15 cellular contexts compared by ENCODE assay signal in the genomic region with DNA sequence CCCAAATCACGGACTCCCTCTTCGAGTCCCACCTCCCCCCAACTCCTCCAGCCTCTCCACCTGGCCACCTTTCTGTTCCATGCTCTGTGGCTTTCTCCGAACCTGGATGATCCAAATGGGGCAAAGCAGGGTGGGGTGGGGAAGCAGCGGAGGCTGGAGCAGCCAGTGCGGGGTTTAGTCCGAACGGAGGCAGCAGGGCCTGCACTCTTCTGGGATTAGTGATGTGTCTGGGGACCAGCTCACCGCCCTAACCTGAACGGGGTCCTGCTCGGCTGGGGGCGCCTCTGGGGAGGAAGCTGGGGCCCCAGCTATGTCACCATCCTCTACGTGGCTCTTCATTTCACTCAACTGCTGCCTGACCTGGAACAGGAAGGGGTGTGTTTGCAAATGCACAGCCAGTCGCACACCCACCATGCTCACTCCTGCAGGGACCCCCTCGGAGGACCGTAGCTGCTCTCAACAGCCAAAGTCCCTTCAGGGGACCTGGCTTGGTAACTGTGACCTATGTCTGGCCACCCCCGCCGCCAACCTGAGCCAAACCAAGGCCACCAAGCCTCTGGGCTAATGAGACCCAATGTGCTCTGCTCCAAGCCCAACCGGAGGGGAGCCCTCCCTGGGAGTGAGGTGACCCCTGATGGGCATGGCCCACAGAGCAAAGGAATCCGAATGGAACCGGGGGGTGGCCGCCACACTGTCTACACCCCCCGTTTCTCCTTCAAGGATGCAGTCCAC. TPM values are rescaled to one million over a fixed set of nuclear protein-coding genes. Genes with fewer than 3 reads are reported as not detected.
DNase-seq lines count a peak whose midpoint lies in the region; ATAC-seq and TF ChIP-seq lines count a peak whose summit lies in the region.
"Had no signal": no experiment of that assay in that cellular context is flagged by ENCODE, and none has a peak within 500 bp of the region (broad histone marks: within the 10 kb centered on the region; RNA-seq: fewer than 3 reads in every experiment).

No MANE protein-coding gene starts in this region.

- no peaks in the 10 kb centered on the region for H3K9me3 Mint-ChIP-seq in endothelial cell (ENCODE audit: unreplicated experiment)
- H3K9me3 Mint-ChIP-seq: activated CD4-positive, alpha-beta T cell treated with anti-CD3 and anti-CD28 coated beads, Interleukin-2, amount 10 ng/mL, durations not matched to agents 7 days and 5 days; naive thymus-derived CD8-positive, alpha-beta T cell had no signal

- no peak overlapping the region for H3K4me3 ChIP-seq in DND-41 (ENCODE audit: low read depth in 1 of 2, low read length in 2 of 2)
- H3K4me3 ChIP-seq: HAP-1, MG63, right lobe of liver had no signal

- ATAC-seq in DND-41 (ENCODE audit: insufficient read depth, low read depth), result no peak
- ATAC-seq in GM21619 (IDR thresholded peaks at IDR 0.05; ENCODE audit: unreplicated experiment), result no peak
- no peak for ATAC-seq in GM19397 (IDR thresholded peaks at IDR 0.05; ENCODE audit: unreplicated experiment)

- H3K4me3 Mint-ChIP-seq in endothelial cell (ENCODE audit: unreplicated experiment), result no peak overlapping the region
- H3K4me3 Mint-ChIP-seq: activated CD4-positive, alpha-beta T cell treated with anti-CD3 and anti-CD28 coated beads, Interleukin-2, amount 10 ng/mL, durations not matched to agents 7 days and 5 days; naive thymus-derived CD8-positive, alpha-beta T cell had no signal

- TF ChIP-seq CTCF in DND-41 (IDR thresholded peaks at IDR 0.05; ENCODE audit: borderline replicate concordance, extremely low read depth, low read length, poor library complexity, severe bottlenecking) (no peak), endothelial cell (IDR thresholded peaks at IDR 0.05; ENCODE audit: unreplicated experiment) (no peak)

- peaks cover 15% of the 10 kb centered on the region; the same call in 1 of the 2 replicates for H4K20me1 ChIP-seq in DND-41 (ENCODE audit: insufficient read depth, low read length)

- no peak overlapping the region for H3K27ac ChIP-seq in DND-41 (ENCODE audit: low read length)
- H3K27ac ChIP-seq: brain microvascular endothelial cell, right lobe of liver had no signal

- H3K27me3 ChIP-seq in DND-41 (ENCODE audit: insufficient read depth, low read length, poor library complexity), result no peaks in the 10 kb centered on the region
- H3K27me3 ChIP-seq: brain microvascular endothelial cell, MG63, right lobe of liver had no signal

- H3K4me1 ChIP-seq in DND-41 (ENCODE audit: insufficient read depth, low read length), result no peaks in the 10 kb centered on the region
- H3K4me1 ChIP-seq: HAP-1, right lobe of liver had no signal

- H3K27ac Mint-ChIP-seq in endothelial cell (ENCODE audit: unreplicated experiment), result peak overlapping the region; percentile 52

- DNase-seq in DND-41 (peak; percentile 2), HuH-7.5 (ENCODE audit: low spot score) (peak; percentile 7), endothelial cell (ENCODE audit: low spot score) (no peak), amniotic stem cell (lab: John Stamatoyannopoulos, UW) (no peak)
- peak; percentile 16 for DNase-seq in stimulated activated CD8-positive, alpha-beta memory T cell treated with anti-CD3 and anti-CD28 coated beads, Interleukin-4, amount 100 ng/mL, for 48 hours
- DNase-seq: activated gamma-delta T cell treated with Interleukin-2 at 50 U/mL for 16 hours, brain microvascular endothelial cell, NCI-H2081 treated with DMSO at 0.1 percent for 48 hours had no signal

- peaks cover 3% of the 10 kb centered on the region for H3K4me1 Mint-ChIP-seq in endothelial cell (ENCODE audit: unreplicated experiment)

- H3K9me3 ChIP-seq in DND-41 (ENCODE audit: insufficient read depth, low read length, severe bottlenecking), result no peaks in the 10 kb centered on the region
- H3K9me3 ChIP-seq: HAP-1, MG63, right lobe of liver had no signal

- no peak overlapping the region for H2AFZ ChIP-seq in DND-41 (ENCODE audit: low read depth, low read length)

- no peak overlapping the region for H3K4me2 ChIP-seq in DND-41 (ENCODE audit: insufficient read depth, low read length)

- no peak overlapping the region for H3K9ac ChIP-seq in DND-41 (ENCODE audit: low read depth, low read length)

- peaks cover 14% of the 10 kb centered on the region for H3K27me3 Mint-ChIP-seq in endothelial cell (ENCODE audit: unreplicated experiment)
- H3K27me3 Mint-ChIP-seq: activated CD4-positive, alpha-beta T cell treated with anti-CD3 and anti-CD28 coated beads, Interleukin-2, amount 10 ng/mL, durations not matched to agents 7 days and 5 days; naive thymus-derived CD8-positive, alpha-beta T cell had no signal

- peaks cover 67% of the 10 kb centered on the region for H3K36me3 ChIP-seq in DND-41 (ENCODE audit: insufficient read depth, low read length)

- peaks cover 13% of the 10 kb centered on the region for H3K36me3 Mint-ChIP-seq in endothelial cell (ENCODE audit: low read depth, unreplicated experiment)

- no peaks in the 10 kb centered on the region for H3K79me2 ChIP-seq in DND-41 (ENCODE audit: insufficient read depth, low read length)

RNA-seq across cellular contexts. Expression of a gene that starts 46.8 kb away (rescaled TPM):
- 142 TPM for total RNA-seq in endothelial cell (ENCODE audit: unreplicated experiment)

Comparison
In these comparisons a context has a peak if more than half of its experiments do, and no peak if none do; other contexts are left out.
1. DNase-seq: peak in DND-41 (single experiment), HuH-7.5 (single experiment) and stimulated activated CD8-positive, alpha-beta memory T cell treated with anti-CD3 and anti-CD28 coated beads, Interleukin-4, amount 100 ng/mL, for 48 hours (single experiment); none in endothelial cell (single experiment) and amniotic stem cell (single experiment).